ENCODE assay signal across 19 cellular contexts in genomic region chr11:31786996-31787685, GRCh38. TPM values are rescaled to one million over a fixed set of nuclear protein-coding genes. Genes with fewer than 3 reads are reported as not detected.
DNase-seq lines count a peak whose midpoint lies in the region; FAIRE-seq and TF ChIP-seq lines count a peak whose summit lies in the region.
"Had no signal": no experiment of that assay in that cellular context is flagged by ENCODE, and none has a peak within 500 bp of the region (broad histone marks: within the 10 kb centered on the region; RNA-seq: fewer than 3 reads in every experiment).

No MANE protein-coding gene starts in this region.

- no peak overlapping the region for H3K4ac ChIP-seq in trophoblast cell (ENCODE audit: low read depth, low read length)

- peaks cover 7% of the 10 kb centered on the region for H3K36me3 ChIP-seq in astrocyte (ENCODE audit: insufficient read depth, low read length)
- peaks cover 0 to 5% (median 0%) of the 10 kb centered on the region in 4 donors for H3K36me3 ChIP-seq in esophagus muscularis mucosa
- H3K36me3 ChIP-seq in trophoblast cell (ENCODE audit: control insufficient read depth in 1 of 2, insufficient read depth in 2 of 2, low read length in 2 of 2) = no peaks in the 10 kb centered on the region
- H3K36me3 ChIP-seq: SJSA1 had no signal

- no peak overlapping the region for H3K9ac ChIP-seq in astrocyte (ENCODE audit: low read length)
- H3K9ac ChIP-seq in trophoblast cell (ENCODE audit: low read length) = no peak overlapping the region

- H3K27ac Mint-ChIP-seq in astrocyte (ENCODE audit: unreplicated experiment) = peak overlapping the region; percentile 50
- H3K27ac Mint-ChIP-seq: IgD-negative memory B cell had no signal

- H3K18ac ChIP-seq in trophoblast cell (ENCODE audit: low read length) = no peak overlapping the region

- no peak overlapping the region for H4K8ac ChIP-seq in trophoblast cell (ENCODE audit: low read depth, low read length)

- H3K9me3 Mint-ChIP-seq in astrocyte (ENCODE audit: unreplicated experiment) = no peaks in the 10 kb centered on the region

- H3K27ac ChIP-seq in astrocyte (ENCODE audit: low read depth, low read length) (no peak overlapping the region), esophagus muscularis mucosa (replicated peaks in 1 of 4) (no peak overlapping the region), trophoblast cell (ENCODE audit: low read depth, low read length) (peak overlapping the region; percentile 1)
- H3K27ac ChIP-seq: C4-2B, HL-60, SJSA1 had no signal

- WGBS in esophagus muscularis mucosa = 86% methylated on average over 16 of the region's 16 CpGs
- WGBS in trophoblast cell (ENCODE audit: extremely low coverage, insufficient coverage, insufficient read length) = no CpG with 5 or more reads among the region's 16 CpGs

- no peaks in the 10 kb centered on the region for H3K79me1 ChIP-seq in trophoblast cell (ENCODE audit: low read length)

- intact Hi-C loops in esophagus muscularis mucosa (cut with DNase I) = no loop called here

- no peak overlapping the region for H3K23ac ChIP-seq in trophoblast cell (ENCODE audit: low read length)

- H4K12ac ChIP-seq in trophoblast cell (ENCODE audit: low read depth, low read length) = no peak overlapping the region

- no peaks in the 10 kb centered on the region for H3K79me2 ChIP-seq in astrocyte (ENCODE audit: insufficient read depth, low read length)
- H3K79me2 ChIP-seq in trophoblast cell (ENCODE audit: control insufficient read depth, insufficient read depth, low read length, poor library complexity) = no peaks in the 10 kb centered on the region

- H3K4me3 Mint-ChIP-seq in astrocyte (ENCODE audit: unreplicated experiment) = no peak overlapping the region
- H3K4me3 Mint-ChIP-seq: IgD-negative memory B cell had no signal

- no peaks in the 10 kb centered on the region for H3K27me3 ChIP-seq in astrocyte (ENCODE audit: insufficient read depth, low read length)
- H3K27me3 ChIP-seq in esophagus muscularis mucosa = no peaks in the 10 kb centered on the region
- no peaks in the 10 kb centered on the region for H3K27me3 ChIP-seq in trophoblast cell (ENCODE audit: insufficient read depth, low read length)
- H3K27me3 ChIP-seq: SJSA1 had no signal

- H3K4me1 ChIP-seq in astrocyte (ENCODE audit: insufficient read depth, low read length) (no peaks in the 10 kb centered on the region), esophagus muscularis mucosa (peaks cover 0 to 8% (median 4%) of the 10 kb centered on the region in 4 donors), trophoblast cell (ENCODE audit: control insufficient read depth in 1 of 2, insufficient read depth in 2 of 2, low read length in 2 of 2) (peaks cover 4 to 9% of the 10 kb centered on the region in 2 experiments)
- H3K4me1 ChIP-seq: SJSA1 had no signal

- TF ChIP-seq CTCF in astrocyte (IDR thresholded peaks at IDR 0.05; ENCODE audit: insufficient read depth, low read depth, low read length) = no peak
- no peak for TF ChIP-seq CTCF in esophagus muscularis mucosa (IDR thresholded peaks at IDR 0.05)

- no peak overlapping the region for H4K91ac ChIP-seq in trophoblast cell (ENCODE audit: low read depth, low read length)

- H3K4me2 ChIP-seq in astrocyte (ENCODE audit: low read length) = no peak overlapping the region
- no peak overlapping the region for H3K4me2 ChIP-seq in trophoblast cell (ENCODE audit: low read length)

- H2BK12ac ChIP-seq in trophoblast cell (ENCODE audit: low read length) = no peak overlapping the region

- no peak overlapping the region for H2BK120ac ChIP-seq in trophoblast cell (ENCODE audit: insufficient read depth, low read length, poor library complexity)

- H3K4me3 ChIP-seq in astrocyte (ENCODE audit: insufficient read depth, low read depth, low read length) = no peak overlapping the region
- no peak overlapping the region for H3K4me3 ChIP-seq in esophagus muscularis mucosa
- H3K4me3 ChIP-seq in trophoblast cell (ENCODE audit: low read depth, low read length) = no peak overlapping the region
- H3K4me3 ChIP-seq: SJSA1 had no signal

- FAIRE-seq in GM12892 (lab: Jason Lieb, UNC) = peak; percentile 51
- no peak for FAIRE-seq in astrocyte (lab: Jason Lieb, UNC)
- FAIRE-seq: HTR-8/SVneo had no signal

- no peak for TF ChIP-seq POLR2A in GM12892 (IDR thresholded peaks at IDR 0.05; ENCODE audit: low read depth, low read length)
- TF ChIP-seq POLR2A in esophagus muscularis mucosa (IDR thresholded peaks at IDR 0.05; ENCODE audit: low read depth) = no peak

- H2AK5ac ChIP-seq in trophoblast cell (ENCODE audit: low read length) = no peak overlapping the region

- no peak overlapping the region for H2BK5ac ChIP-seq in trophoblast cell (ENCODE audit: low read depth, low read length, poor library complexity)

- H2AFZ ChIP-seq in astrocyte (ENCODE audit: low read depth, low read length) (no peak overlapping the region), trophoblast cell (ENCODE audit: insufficient read depth, low read length, poor library complexity) (no peak overlapping the region)

- no peaks in the 10 kb centered on the region for H3K36me3 Mint-ChIP-seq in astrocyte (ENCODE audit: low read depth, unreplicated experiment)

- peaks cover 5% of the 10 kb centered on the region for H3K27me3 Mint-ChIP-seq in astrocyte (ENCODE audit: low read depth, unreplicated experiment)
- H3K27me3 Mint-ChIP-seq: IgD-negative memory B cell had no signal

- TF ChIP-seq EP300 in esophagus muscularis mucosa (IDR thresholded peaks at IDR 0.05) = no peak

- H3K9me3 ChIP-seq in astrocyte (ENCODE audit: insufficient read depth, low read depth, low read length) = no peaks in the 10 kb centered on the region
- no peaks in the 10 kb centered on the region for H3K9me3 ChIP-seq in esophagus muscularis mucosa
- no peaks in the 10 kb centered on the region for H3K9me3 ChIP-seq in trophoblast cell (ENCODE audit: insufficient read depth, low read depth, low read length)
- H3K9me3 ChIP-seq: SJSA1 had no signal

- DNase-seq in GM12892 (ENCODE audit: insufficient read length) (no peak), astrocyte (ENCODE audit: low read depth) (no peak), esophagus muscularis mucosa (ENCODE audit: extremely low spot score) (peak; percentile 81), trophoblast cell (peak in 1 of 2 donors; percentile 47), SIG-M5 (lab: John Stamatoyannopoulos, UW) (no peak), GM19238 (ENCODE audit: insufficient read length, low spot score) (no peak), RKO (ENCODE audit: low spot score) (no peak), COR-L47 (lab: John Stamatoyannopoulos, UW) (no peak)
- DNase-seq: EL, NCI-H1417 treated with DMSO at 0.1 percent for 48 hours, NCI-H1930, NCI-H2171, NCI-H446, OCI-M1 had no signal

- peaks cover 3% of the 10 kb centered on the region for H4K20me1 ChIP-seq in astrocyte (ENCODE audit: insufficient read depth, low read length)

- H3K14ac ChIP-seq in trophoblast cell (ENCODE audit: low read length) = no peak overlapping the region

- peaks cover 7% of the 10 kb centered on the region for H3K4me1 Mint-ChIP-seq in astrocyte (ENCODE audit: low read depth, unreplicated experiment)
- H3K4me1 Mint-ChIP-seq: IgD-negative memory B cell had no signal

RNA-seq across cellular contexts. Expression of gene PAX6, which starts 24.0 kb away (rescaled TPM):
- not detected for polyA plus RNA-seq in GM12892 (2012; ENCODE audit: missing spikeins)
- total RNA-seq in astrocyte = 3.9 and 12.2 TPM in 2 replicates
- total RNA-seq in esophagus muscularis mucosa = under 1 TPM in 1 of 4 donors, not detected in 3; 0.06 TPM
- polyA plus RNA-seq in trophoblast cell (2013) = not detected in 2 replicates
- polyA plus RNA-seq: IgD-negative memory B cell had no signal
